1 cellular context compared by ENCODE assay signal in genomic region chr22:23117275-23117674, GRCh38.
A peak's percentile ranks its signal among the peaks of the same experiment; 100 is the strongest.
TF ChIP-seq lines count a peak whose summit lies in the region.

No MANE protein-coding gene starts in this region.

TF ChIP-seq in K562, 482 proteins besides CTCF, POLR2A, EP300 and RAD21:
- TF ChIP-seq LEF1 (IDR thresholded peaks at IDR 0.05), result no peak
- peak in 1 of 2 experiments; percentile 27; a peak in 1 of 4 replicates for TF ChIP-seq SIX5 (IDR thresholded peaks at IDR 0.05; ENCODE audit: borderline replicate concordance in 1 of 2, insufficient read depth in 1 of 2, low read depth in 1 of 2, low read length in 2 of 2)
- no peak for TF ChIP-seq PBX2 (CRISPR knock-in tag; IDR thresholded peaks at IDR 0.05; ENCODE audit: low read depth)
- TF ChIP-seq PBX2 (tag; conservative IDR thresholded peaks at IDR 0.05; ENCODE audit: low read depth), result no peak
